ENCODE assay signal across 11 cellular contexts in genomic region chr10:98374176-98374969, GRCh38. TPM values are rescaled to one million over a fixed set of nuclear protein-coding genes. Genes with fewer than 3 reads are reported as not detected.
A peak's percentile ranks its signal among the peaks of the same experiment; 100 is the strongest.
DNase-seq lines count a peak whose midpoint lies in the region; ATAC-seq, FAIRE-seq and TF ChIP-seq lines count a peak whose summit lies in the region.
"Had no signal": no experiment of that assay in that cellular context is flagged by ENCODE, and none has a peak within 500 bp of the region (broad histone marks: within the 10 kb centered on the region; RNA-seq: fewer than 3 reads in every experiment).

No MANE protein-coding gene starts in this region.

- H4K8ac ChIP-seq in mesendoderm (ENCODE audit: low read depth, low read length): no peak overlapping the region

- no peaks in the 10 kb centered on the region for H3K9me3 Mint-ChIP-seq in astrocyte (ENCODE audit: unreplicated experiment)

- H3K79me2 ChIP-seq in astrocyte (ENCODE audit: insufficient read depth, low read length) (no peaks in the 10 kb centered on the region), mesendoderm (ENCODE audit: control insufficient read depth, insufficient read depth, low read length) (no peaks in the 10 kb centered on the region)

- H3K27ac ChIP-seq in astrocyte (ENCODE audit: low read depth, low read length): peak overlapping the region; percentile 70
- H3K27ac ChIP-seq in mesendoderm (ENCODE audit: low read depth, low read length): no peak overlapping the region
- H3K27ac ChIP-seq: KMS-11 had no signal

- peak overlapping the region; percentile 89 for H3K27ac Mint-ChIP-seq in astrocyte (ENCODE audit: unreplicated experiment)
- H3K27ac Mint-ChIP-seq: activated CD4-positive, alpha-beta memory T cell treated with anti-CD3 and anti-CD28 coated beads for 36 hours had no signal

- no peak overlapping the region for H2BK5ac ChIP-seq in mesendoderm (ENCODE audit: low read length)

- no peak overlapping the region for H2BK120ac ChIP-seq in mesendoderm (ENCODE audit: low read depth, low read length)

- peaks cover 32% of the 10 kb centered on the region for H3K4me1 Mint-ChIP-seq in astrocyte (ENCODE audit: low read depth, unreplicated experiment)

- peak overlapping the region; percentile 60 for H3K4me3 Mint-ChIP-seq in astrocyte (ENCODE audit: unreplicated experiment)
- H3K4me3 Mint-ChIP-seq: activated CD4-positive, alpha-beta memory T cell treated with anti-CD3 and anti-CD28 coated beads for 36 hours had no signal

- no peaks in the 10 kb centered on the region for H4K20me1 ChIP-seq in astrocyte (ENCODE audit: insufficient read depth, low read length)

- ATAC-seq in HG02885 (IDR thresholded peaks at IDR 0.05; ENCODE audit: poor library complexity, unreplicated experiment): no peak

- H3K36me3 ChIP-seq in astrocyte (ENCODE audit: insufficient read depth, low read length): no peaks in the 10 kb centered on the region
- H3K36me3 ChIP-seq in mesendoderm (ENCODE audit: control insufficient read depth, insufficient read depth, low read length): no peaks in the 10 kb centered on the region

- peak overlapping the region; percentile 84 for H3K4me2 ChIP-seq in astrocyte (ENCODE audit: low read length)
- no peak overlapping the region for H3K4me2 ChIP-seq in mesendoderm (ENCODE audit: low read length)
- H3K4me2 ChIP-seq: KMS-11 had no signal

- FAIRE-seq in HTR-8/SVneo (lab: Jason Lieb, UNC) (no peak), astrocyte (lab: Jason Lieb, UNC) (peak; percentile 49)

- WGBS in mesendoderm (ENCODE audit: extremely low coverage, insufficient coverage, low lambda C conversion rate): no CpG with 5 or more reads among the region's 8 CpGs

- no peak overlapping the region for H3K56ac ChIP-seq in mesendoderm (ENCODE audit: low read length)

- peak; percentile 72 for DNase-seq in AG20443 (ENCODE audit: low spot score)
- DNase-seq in HTR-8/SVneo (ENCODE audit: insufficient read length, low spot score): peak; percentile 28
- DNase-seq in astrocyte (ENCODE audit: low read depth): peak; percentile 77
- DNase-seq in mesendoderm: peak; percentile 41
- no peak for DNase-seq in foreskin melanocyte
- no peak for DNase-seq in NCI-H345 treated with DMSO at 0.1 percent for 48 hours (lab: John Stamatoyannopoulos, UW; ENCODE audit: unreplicated experiment)
- no peak for DNase-seq in medulla oblongata (ENCODE audit: extremely low spot score)
- DNase-seq: activated CD4-positive, alpha-beta memory T cell treated with anti-CD3 and anti-CD28 coated beads for 36 hours; central memory CD4-positive, alpha-beta T cell had no signal

- no peaks in the 10 kb centered on the region for H3K79me1 ChIP-seq in mesendoderm (ENCODE audit: low read length)

- no peak overlapping the region for H3K23ac ChIP-seq in mesendoderm (ENCODE audit: low read length)

- no peak overlapping the region for H3K4ac ChIP-seq in mesendoderm (ENCODE audit: low read depth, low read length)

- H3K9me3 ChIP-seq in astrocyte (ENCODE audit: insufficient read depth, low read depth, low read length): peaks cover 3% of the 10 kb centered on the region

- no peak overlapping the region for H3K4me3 ChIP-seq in astrocyte (ENCODE audit: insufficient read depth, low read depth, low read length)
- H3K4me3 ChIP-seq in mesendoderm (ENCODE audit: low read length): no peak overlapping the region

- no peak for TF ChIP-seq CTCF in astrocyte (IDR thresholded peaks at IDR 0.05; ENCODE audit: insufficient read depth, low read depth, low read length)

- H2AFZ ChIP-seq in astrocyte (ENCODE audit: low read depth, low read length): peak overlapping the region; percentile 32

- H3K27me3 ChIP-seq in astrocyte (ENCODE audit: insufficient read depth, low read length) (no peaks in the 10 kb centered on the region), mesendoderm (ENCODE audit: insufficient read depth, low read length, poor library complexity) (no peaks in the 10 kb centered on the region)

- H3K4me1 ChIP-seq in astrocyte (ENCODE audit: insufficient read depth, low read length): peaks cover 21% of the 10 kb centered on the region
- peaks cover 3% of the 10 kb centered on the region for H3K4me1 ChIP-seq in mesendoderm (ENCODE audit: control insufficient read depth, low read depth, low read length)

- no peaks in the 10 kb centered on the region for H3K27me3 Mint-ChIP-seq in astrocyte (ENCODE audit: low read depth, unreplicated experiment)

- H4K5ac ChIP-seq in mesendoderm (ENCODE audit: low read length): no peak overlapping the region

- H3K18ac ChIP-seq in mesendoderm (ENCODE audit: low read length): no peak overlapping the region

- H3K36me3 Mint-ChIP-seq in astrocyte (ENCODE audit: low read depth, unreplicated experiment): no peaks in the 10 kb centered on the region
- H3K36me3 Mint-ChIP-seq: activated CD4-positive, alpha-beta memory T cell treated with anti-CD3 and anti-CD28 coated beads for 36 hours had no signal

- H2AK5ac ChIP-seq in mesendoderm (ENCODE audit: low read length): peak overlapping the region; percentile 58

- H3K9ac ChIP-seq in astrocyte (ENCODE audit: low read length): peak overlapping the region; percentile 68
- H3K9ac ChIP-seq in mesendoderm (ENCODE audit: low read length): no peak overlapping the region
- H3K9ac ChIP-seq: KMS-11 had no signal

- no peak overlapping the region for H2BK15ac ChIP-seq in mesendoderm (replicated peaks; ENCODE audit: low read depth)

RNA-seq across cellular contexts. Expression of gene PYROXD2, which starts 40.6 kb away (rescaled TPM):
- 4.5 TPM in 2 replicates for total RNA-seq in astrocyte
- polyA plus RNA-seq in mesendoderm (2013, experiment 1 of 2): 0.48 TPM
- polyA plus RNA-seq in mesendoderm (2013, experiment 2 of 2): 1.2 TPM

Comparison
In these comparisons a context has a peak if more than half of its experiments do, and no peak if none do; other contexts are left out.
1. DNase-seq: peak in AG20443 (single experiment), HTR-8/SVneo (single experiment), astrocyte (single experiment) and mesendoderm (single experiment); none in foreskin melanocyte (single experiment), NCI-H345 treated with DMSO at 0.1 percent for 48 hours (single experiment) and medulla oblongata (single experiment).